In genomic region chr3:48232232-48232631, GRCh38 we compare ENCODE assay signal across 15 cellular contexts. TPM values are rescaled to one million over a fixed set of nuclear protein-coding genes. Genes with fewer than 3 reads are reported as not detected.
DNase-seq lines count a peak whose midpoint lies in the region; ATAC-seq, FAIRE-seq and TF ChIP-seq lines count a peak whose summit lies in the region.
"Had no signal": no experiment of that assay in that cellular context is flagged by ENCODE, and none has a peak within 500 bp of the region (broad histone marks: within the 10 kb centered on the region; RNA-seq: fewer than 3 reads in every experiment).

No MANE protein-coding gene starts in this region.

- H3K27ac ChIP-seq in OCI-LY7 (ENCODE audit: low read depth, low read length, poor library complexity, severe bottlenecking) (peak overlapping the region; percentile 47), gastroesophageal sphincter (peak overlapping the region in 3 of 4 donors; percentile 22 to 56 (median 53)), ascending aorta (no peak overlapping the region)
- H3K27ac ChIP-seq: psoas muscle, SJSA1 had no signal

- POLR2A ChIA-PET in OCI-LY7 (lab: Charles Lee), result no interaction called here
- POLR2A ChIA-PET in activated CD4-positive, alpha-beta memory T cell treated with anti-CD3 and anti-CD28 coated beads for 36 hours (lab: Charles Lee), result no interaction called here

- peaks cover 3% of the 10 kb centered on the region for H3K27me3 Mint-ChIP-seq in activated CD4-positive, alpha-beta memory T cell treated with anti-CD3 and anti-CD28 coated beads for 36 hours
- H3K27me3 Mint-ChIP-seq in immature natural killer cell (ENCODE audit: low read depth in 3 of 3), result peaks cover 0 to 4% (median 2%) of the 10 kb centered on the region in 3 donors
- H3K27me3 Mint-ChIP-seq: activated naive CD8-positive, alpha-beta T cell treated with anti-CD3 and anti-CD28 coated beads, Interleukin-2, amount 50 U/mL, for 24 hours; stimulated activated naive CD8-positive, alpha-beta T cell treated with anti-CD3 and anti-CD28 coated beads, Interleukin-15, Interleukin-2, amounts not matched to agents 100 ng/mL and 50 ng/mL, for 24 hours had no signal

- peak; percentile 48 for ATAC-seq in gastroesophageal sphincter
- peak; percentile 80 for ATAC-seq in sciatic nerve
- ATAC-seq in GM18861 (IDR thresholded peaks at IDR 0.05; ENCODE audit: unreplicated experiment), result no peak

- H3K27ac Mint-ChIP-seq in activated CD4-positive, alpha-beta memory T cell treated with anti-CD3 and anti-CD28 coated beads for 36 hours, result no peak overlapping the region
- H3K27ac Mint-ChIP-seq in immature natural killer cell, result no peak overlapping the region
- H3K27ac Mint-ChIP-seq: activated naive CD8-positive, alpha-beta T cell treated with anti-CD3 and anti-CD28 coated beads, Interleukin-2, amount 50 U/mL, for 24 hours; stimulated activated naive CD8-positive, alpha-beta T cell treated with anti-CD3 and anti-CD28 coated beads, Interleukin-15, Interleukin-2, amounts not matched to agents 100 ng/mL and 50 ng/mL, for 24 hours had no signal

- 70 to 72% methylated on average over 3 to 4 of the region's 4 CpGs for WGBS in gastroesophageal sphincter (ENCODE audit: low coverage in 1 of 2), 2 donors

- H4K20me1 ChIP-seq in OCI-LY7 (ENCODE audit: insufficient read depth, low read length), result no peaks in the 10 kb centered on the region

- H3K4me3 Mint-ChIP-seq in activated CD4-positive, alpha-beta memory T cell treated with anti-CD3 and anti-CD28 coated beads for 36 hours, result no peak overlapping the region
- H3K4me3 Mint-ChIP-seq in immature natural killer cell, result no peak overlapping the region
- H3K4me3 Mint-ChIP-seq: activated naive CD8-positive, alpha-beta T cell treated with anti-CD3 and anti-CD28 coated beads, Interleukin-2, amount 50 U/mL, for 24 hours; activated T-cell treated with anti-CD3 and anti-CD28 coated beads, Interleukin-2, amount 50 U/mL, for 72 hours; stimulated activated naive CD8-positive, alpha-beta T cell treated with anti-CD3 and anti-CD28 coated beads, Interleukin-15, Interleukin-2, amounts not matched to agents 100 ng/mL and 50 ng/mL, for 24 hours had no signal

- H3K9me3 ChIP-seq in OCI-LY7 (ENCODE audit: low read length) (no peaks in the 10 kb centered on the region), gastroesophageal sphincter (no peaks in the 10 kb centered on the region), ascending aorta (no peaks in the 10 kb centered on the region)
- H3K9me3 ChIP-seq: psoas muscle, SJSA1 had no signal

- H3K36me3 ChIP-seq in OCI-LY7 (ENCODE audit: insufficient read depth, low read length), result no peaks in the 10 kb centered on the region
- no peaks in the 10 kb centered on the region for H3K36me3 ChIP-seq in gastroesophageal sphincter
- no peaks in the 10 kb centered on the region for H3K36me3 ChIP-seq in ascending aorta
- H3K36me3 ChIP-seq: SJSA1 had no signal

- H3K9me3 Mint-ChIP-seq in activated CD4-positive, alpha-beta memory T cell treated with anti-CD3 and anti-CD28 coated beads for 36 hours, result no peaks in the 10 kb centered on the region
- no peaks in the 10 kb centered on the region for H3K9me3 Mint-ChIP-seq in immature natural killer cell
- H3K9me3 Mint-ChIP-seq: activated naive CD8-positive, alpha-beta T cell treated with anti-CD3 and anti-CD28 coated beads, Interleukin-2, amount 50 U/mL, for 24 hours; activated T-cell treated with anti-CD3 and anti-CD28 coated beads, Interleukin-2, amount 50 U/mL, for 72 hours; stimulated activated naive CD8-positive, alpha-beta T cell treated with anti-CD3 and anti-CD28 coated beads, Interleukin-15, Interleukin-2, amounts not matched to agents 100 ng/mL and 50 ng/mL, for 24 hours had no signal

- CTCF ChIA-PET in OCI-LY7 (lab: Charles Lee; ENCODE audit: unreplicated experiment), result interaction anchor here (0.7 to 1.5 kb wide), 2 partner anchors 8 to 204 kb away, joined by 3 read pairs; partner anchors contain the start of gene CAMP
- CTCF ChIA-PET in activated CD4-positive, alpha-beta memory T cell treated with anti-CD3 and anti-CD28 coated beads for 36 hours (lab: Charles Lee), result interaction anchor here (0.6 to 5.4 kb wide), 5 partner anchors 36 to 317 kb away, joined by 3 to 43 read pairs (median 3); no protein-coding TSS in a partner anchor

- peak overlapping the region; percentile 93; the same call in 1 of the 2 replicates for H2AFZ ChIP-seq in OCI-LY7 (ENCODE audit: low read length)

- no TSS peak for BruUV-seq in OCI-LY7 (replicated peaks; lab: Mats Ljungman, UMichigan)

- H3K4me3 ChIP-seq in OCI-LY7 (ENCODE audit: low read depth, low read length, poor library complexity, severe bottlenecking), result no peak overlapping the region
- H3K4me3 ChIP-seq in gastroesophageal sphincter, result no peak overlapping the region
- H3K4me3 ChIP-seq in ascending aorta, result no peak overlapping the region
- H3K4me3 ChIP-seq: SJSA1 had no signal

- no peak for TF ChIP-seq CTCF in OCI-LY7 (conservative IDR thresholded peaks at IDR 0.05; ENCODE audit: low read length)
- TF ChIP-seq CTCF in gastroesophageal sphincter (IDR thresholded peaks at IDR 0.05), result no peak
- no peak for TF ChIP-seq CTCF in ascending aorta (IDR thresholded peaks at IDR 0.05)

- intact Hi-C loops in OCI-LY7 (cut with micrococcal nuclease; ENCODE audit: unreplicated experiment) (loop anchor here (1.0 to 2.0 kb wide), 3 partner anchors 38 to 204 kb away; no protein-coding TSS in a partner anchor), sciatic nerve (cut with DNase I) (no loop called here), ascending aorta (cut with DNase I) (no loop called here)
- intact Hi-C loops in activated CD4-positive, alpha-beta memory T cell treated with anti-CD3 and anti-CD28 coated beads for 36 hours (cut with micrococcal nuclease), result loop anchor here (1.0 to 5.0 kb wide), 3 partner anchors 35 to 316 kb away; no protein-coding TSS in a partner anchor

- DNase-seq in GM12891 (ENCODE audit: insufficient read length, low spot score), result no peak
- no peak for DNase-seq in OCI-LY7 (ENCODE audit: low spot score)
- no peak for DNase-seq in sciatic nerve (ENCODE audit: low spot score)
- no peak for DNase-seq in ascending aorta (ENCODE audit: low spot score in 2 of 2)
- DNase-seq in activated CD4-positive, alpha-beta memory T cell treated with anti-CD3 and anti-CD28 coated beads for 36 hours, result no peak
- no peak for DNase-seq in immature natural killer cell

- no peaks in the 10 kb centered on the region for H3K9me2 ChIP-seq in OCI-LY7 (ENCODE audit: insufficient read depth, low read length)

- no peaks in the 10 kb centered on the region for H3K79me2 ChIP-seq in OCI-LY7 (ENCODE audit: insufficient read depth, low read depth, low read length)

- peaks cover 2% of the 10 kb centered on the region for H3K4me1 Mint-ChIP-seq in activated CD4-positive, alpha-beta memory T cell treated with anti-CD3 and anti-CD28 coated beads for 36 hours (ENCODE audit: low read depth)
- no peaks in the 10 kb centered on the region for H3K4me1 Mint-ChIP-seq in immature natural killer cell

- no peak for TF ChIP-seq EP300 in gastroesophageal sphincter (IDR thresholded peaks at IDR 0.05)

- H3K27me3 ChIP-seq in gastroesophageal sphincter, result no peaks in the 10 kb centered on the region
- H3K27me3 ChIP-seq in ascending aorta, result no peaks in the 10 kb centered on the region
- H3K27me3 ChIP-seq: SJSA1 had no signal

- peak overlapping the region; percentile 60 for H3K4me2 ChIP-seq in OCI-LY7 (ENCODE audit: low read length)

- FAIRE-seq in GM12891 (lab: Jason Lieb, UNC), result peak; percentile 80

- no peaks in the 10 kb centered on the region for H3K36me3 Mint-ChIP-seq in activated CD4-positive, alpha-beta memory T cell treated with anti-CD3 and anti-CD28 coated beads for 36 hours
- no peaks in the 10 kb centered on the region for H3K36me3 Mint-ChIP-seq in immature natural killer cell

- no peak for TF ChIP-seq POLR2A in GM12891 (IDR thresholded peaks at IDR 0.05; ENCODE audit: low read depth, low read length)
- no peak for TF ChIP-seq POLR2A in gastroesophageal sphincter (IDR thresholded peaks at IDR 0.05)

- H3K4me1 ChIP-seq in OCI-LY7 (ENCODE audit: insufficient read depth, low read length, poor library complexity, severe bottlenecking) (peaks cover 59% of the 10 kb centered on the region), gastroesophageal sphincter (peaks cover 0 to 20% (median 3%) of the 10 kb centered on the region in 3 donors), ascending aorta (peaks cover 0 to 8% of the 10 kb centered on the region in 2 donors)
- H3K4me1 ChIP-seq: psoas muscle had no signal

TF ChIP-seq in GM12891, 5 proteins besides CTCF, POLR2A, EP300 and RAD21:
- TF ChIP-seq SPI1 (IDR thresholded peaks at IDR 0.05; ENCODE audit: low read depth, low read length) (no peak), POU2F2 (IDR thresholded peaks at IDR 0.05; ENCODE audit: low read depth, low read length) (no peak), POLR2AphosphoS5 (IDR thresholded peaks at IDR 0.05; ENCODE audit: low read depth, low read length) (no peak), PAX5 (IDR thresholded peaks at IDR 0.05; ENCODE audit: insufficient read depth, low read length, severe bottlenecking) (no peak), TAF1 (IDR thresholded peaks at IDR 0.05; ENCODE audit: low read depth, low read length) (no peak)
TF ChIP-seq in GM12891: peak in this region for 0.

RNA-seq across cellular contexts. Expression of gene ZNF589, which starts 8.7 kb away (rescaled TPM):
- polyA plus RNA-seq in GM12891 (2012; ENCODE audit: low read depth, missing spikeins), result 19.0 TPM
- total RNA-seq in OCI-LY7 (2014; rRNA removed; shearing (Covaris generic)), result 61.4 and 62.4 TPM in 2 replicates
- total RNA-seq in OCI-LY7 (2022) (82.0 and 83.5 TPM in 2 replicates), gastroesophageal sphincter (10 to 100 TPM in 1 of 4 donors, 1 to 10 TPM in 3; 5.8 to 16.2 (median 8.0) TPM), sciatic nerve (14.2 TPM), ascending aorta (3.7 TPM)
- 10 to 100 TPM; 28.0 to 31.4 TPM for total RNA-seq in activated CD4-positive, alpha-beta memory T cell treated with anti-CD3 and anti-CD28 coated beads for 36 hours
- 1 to 10 TPM; 3.1 to 4.8 (median 4.6) TPM for polyA plus RNA-seq in immature natural killer cell

RNA-seq across cellular contexts. Expression of gene CAMP, which starts 8.9 kb away (rescaled TPM):
- 4.6 TPM for polyA plus RNA-seq in GM12891 (2012; ENCODE audit: low read depth, missing spikeins)
- 18.2 and 34.6 TPM in 2 replicates for total RNA-seq in OCI-LY7 (2014; rRNA removed; shearing (Covaris generic))
- total RNA-seq in OCI-LY7 (2022), result 33.6 and 56.8 TPM in 2 replicates
- total RNA-seq in gastroesophageal sphincter, result not detected
- 2.0 TPM for total RNA-seq in sciatic nerve
- total RNA-seq in ascending aorta, result not detected
- not detected for total RNA-seq in activated CD4-positive, alpha-beta memory T cell treated with anti-CD3 and anti-CD28 coated beads for 36 hours
- not detected for polyA plus RNA-seq in immature natural killer cell
- total RNA-seq: activated T-cell treated with anti-CD3 and anti-CD28 coated beads, Interleukin-2, amount 50 U/mL, for 72 hours; Calu3; cerebellum; SJSA1 had no signal

RNA-seq across cellular contexts. Expression of gene CDC25A, which starts 44.0 kb away (rescaled TPM):
- 9.7 TPM for polyA plus RNA-seq in GM12891 (2012; ENCODE audit: low read depth, missing spikeins)
- 74.5 and 83.4 TPM in 2 replicates for total RNA-seq in OCI-LY7 (2014; rRNA removed; shearing (Covaris generic))
- 72.9 and 75.4 TPM in 2 replicates for total RNA-seq in OCI-LY7 (2022)
- 1 to 10 TPM in 1 of 4 donors, under 1 TPM in 1, not detected in 2; 0.40 to 1.7 TPM for total RNA-seq in gastroesophageal sphincter
- total RNA-seq in sciatic nerve, result 0.58 TPM
- not detected for total RNA-seq in ascending aorta
- 10 to 100 TPM; 33.7 to 36.8 TPM for total RNA-seq in activated CD4-positive, alpha-beta memory T cell treated with anti-CD3 and anti-CD28 coated beads for 36 hours
- polyA plus RNA-seq in immature natural killer cell, result under 1 TPM in 2 of 3 donors, not detected in 1; 0.16 to 0.20 TPM

Comparison
In these comparisons a context has a peak if more than half of its experiments do, and no peak if none do; other contexts are left out.
1. H3K27ac ChIP-seq: peak in OCI-LY7 (single experiment) and gastroesophageal sphincter (3 of 4); none in ascending aorta (0 of 2).
2. RNA of gene CDC25A, which starts 44.0 kb away (total RNA-seq): 72.9 to 83.4 TPM in OCI-LY7 and 33.7 to 36.8 TPM in activated CD4-positive, alpha-beta memory T cell treated with anti-CD3 and anti-CD28 coated beads for 36 hours; 0.40 to 1.7 TPM in gastroesophageal sphincter, 0.58 TPM in sciatic nerve (single experiment) and not detected in ascending aorta (single experiment); every median in the first group is over 10 times any median in the second.
3. intact Hi-C loops: an anchor here in OCI-LY7 (1.0 to 2.0 kb wide) and activated CD4-positive, alpha-beta memory T cell treated with anti-CD3 and anti-CD28 coated beads for 36 hours (1.0 to 5.0 kb wide); none called in sciatic nerve and ascending aorta.